In the genomic region with DNA sequence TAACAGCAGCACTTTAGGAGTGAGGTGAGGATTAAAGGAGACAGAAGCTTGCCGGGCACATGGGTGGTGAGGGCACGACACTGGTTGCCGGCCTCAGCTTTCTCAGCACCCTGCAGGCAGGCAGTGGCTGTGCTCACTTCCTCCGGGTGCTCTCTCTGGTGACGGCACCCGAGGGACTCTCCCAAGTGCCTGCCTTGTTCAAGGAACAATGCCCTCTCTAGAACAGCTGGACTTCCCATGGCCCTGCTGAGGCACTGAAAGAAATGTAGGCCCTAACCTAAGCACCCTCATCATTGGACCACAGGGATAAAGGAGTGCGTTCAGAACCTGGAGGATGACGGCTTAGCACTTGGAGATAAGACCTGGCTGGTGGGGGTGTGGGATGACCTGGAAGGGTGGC, we compare ENCODE assay signal across 10 cellular contexts.
DNase-seq lines count a peak whose midpoint lies in the region; ATAC-seq and TF ChIP-seq lines count a peak whose summit lies in the region.
"Had no signal": no experiment of that assay in that cellular context is flagged by ENCODE, and none has a peak within 500 bp of the region (broad histone marks: within the 10 kb centered on the region; RNA-seq: fewer than 3 reads in every experiment).

No MANE protein-coding gene starts in this region.

- POLR2A ChIA-PET in CD4-positive, alpha-beta T cell (lab: Charles Lee) = interaction anchor here (1.1 kb wide), 1 partner anchor 148 kb away, joined by 3 read pairs; no protein-coding TSS in a partner anchor

- H2AFZ ChIP-seq in parathyroid adenoma (no peak overlapping the region), Karpas-422 (ENCODE audit: low read length) (no peak overlapping the region)

- H3K9ac ChIP-seq in parathyroid adenoma (no peak overlapping the region), Karpas-422 (ENCODE audit: low read length) (no peak overlapping the region)

- H3K36me3 ChIP-seq in parathyroid adenoma (ENCODE audit: control insufficient read depth, insufficient read depth, low read length) (no peaks in the 10 kb centered on the region), Karpas-422 (ENCODE audit: insufficient read depth, low read length) (no peaks in the 10 kb centered on the region; the same call in 1 of the 2 replicates), HAP-1 (replicated peaks) (peaks cover 10% of the 10 kb centered on the region)

- intact Hi-C loops in CD4-positive, alpha-beta T cell (cut with DNase I, micrococcal nuclease) = no loop called here

- H3K27me3 Mint-ChIP-seq in CD4-positive, alpha-beta T cell = no peaks in the 10 kb centered on the region

- no peak for TF ChIP-seq CTCF in CD4-positive, alpha-beta T cell (IDR thresholded peaks at IDR 0.05)
- TF ChIP-seq CTCF in NB4 (IDR thresholded peaks at IDR 0.05; ENCODE audit: low read depth, low read length) (no peak), parathyroid adenoma (IDR thresholded peaks at IDR 0.05) (no peak)

- H3K4me1 Mint-ChIP-seq in CD4-positive, alpha-beta T cell (ENCODE audit: low read depth) = peaks cover 12% of the 10 kb centered on the region

- no peak overlapping the region for H3K4me2 ChIP-seq in parathyroid adenoma (ENCODE audit: low read length)
- no peak overlapping the region for H3K4me2 ChIP-seq in Karpas-422 (ENCODE audit: low read depth, low read length, poor library complexity, severe bottlenecking)

- no peak overlapping the region for H3K4me3 Mint-ChIP-seq in CD4-positive, alpha-beta T cell

- peaks cover 36% of the 10 kb centered on the region for H3K36me3 Mint-ChIP-seq in CD4-positive, alpha-beta T cell (ENCODE audit: low read depth)

- CTCF ChIA-PET in CD4-positive, alpha-beta T cell (lab: Charles Lee) = interaction anchor here (1.6 to 10.3 kb wide), 2 partner anchors 86 to 93 kb away, joined by 5 to 55 read pairs; no protein-coding TSS in a partner anchor

- H3K4me1 ChIP-seq in parathyroid adenoma (peaks cover 6% of the 10 kb centered on the region), Karpas-422 (ENCODE audit: low read length) (no peaks in the 10 kb centered on the region), HAP-1 (no peaks in the 10 kb centered on the region)

- H3K79me2 ChIP-seq in parathyroid adenoma = no peaks in the 10 kb centered on the region
- no peaks in the 10 kb centered on the region for H3K79me2 ChIP-seq in Karpas-422 (ENCODE audit: low read length)

- no peak for DNase-seq in CD4-positive, alpha-beta T cell
- peak; percentile 50 for DNase-seq in NB4 (ENCODE audit: low read depth)
- DNase-seq in epithelial cell of prostate (ENCODE audit: low read depth, low spot score) = no peak
- no peak for DNase-seq in Karpas-422
- DNase-seq in stimulated activated naive CD4-positive, alpha-beta T cell (lab: John Stamatoyannopoulos, UW) = no peak
- DNase-seq in HAP-1 (ENCODE audit: low spot score in 2 of 2) = no peak
- no peak for DNase-seq in OCI-M2 (lab: John Stamatoyannopoulos, UW; ENCODE audit: unreplicated experiment)
- DNase-seq: activated effector memory CD4-positive, alpha-beta T cell treated with anti-CD3 and anti-CD28 coated beads, Interleukin-2, amount 50 U/mL, for 16 hours; RPMI8226 had no signal

- H3K9me2 ChIP-seq in Karpas-422 (replicated peaks; ENCODE audit: insufficient read depth, low read length) = no peaks in the 10 kb centered on the region

- H3K4me3 ChIP-seq in NB4 (ENCODE audit: low read depth, low read length) (no peak overlapping the region), parathyroid adenoma (ENCODE audit: low read depth, low read length) (no peak overlapping the region), Karpas-422 (ENCODE audit: low read length) (no peak overlapping the region), HAP-1 (no peak overlapping the region)

- H3K9me3 ChIP-seq in CD4-positive, alpha-beta T cell (ENCODE audit: control insufficient read depth, low read length) = no peaks in the 10 kb centered on the region
- H3K9me3 ChIP-seq in parathyroid adenoma (ENCODE audit: control insufficient read depth, low read length) = no peaks in the 10 kb centered on the region
- no peaks in the 10 kb centered on the region for H3K9me3 ChIP-seq in Karpas-422 (ENCODE audit: low read length)
- no peaks in the 10 kb centered on the region for H3K9me3 ChIP-seq in HAP-1

- no peaks in the 10 kb centered on the region for H3K9me3 Mint-ChIP-seq in CD4-positive, alpha-beta T cell

- ATAC-seq in CD4-positive, alpha-beta T cell (ENCODE audit: poor library complexity) = no peak

- no peaks in the 10 kb centered on the region for H4K20me1 ChIP-seq in Karpas-422 (ENCODE audit: insufficient read depth, low read depth, low read length)

- in situ Hi-C loops in HAP-1 (cut with MboI; ENCODE audit: low sequenced_read_pairs) = no loop called here

- H3K27ac ChIP-seq in CD4-positive, alpha-beta T cell (ENCODE audit: low read depth, low read length) = no peak overlapping the region
- H3K27ac ChIP-seq in epithelial cell of prostate (peak overlapping the region; percentile 74), parathyroid adenoma (peak overlapping the region; percentile 54), Karpas-422 (ENCODE audit: low read length) (no peak overlapping the region)

- no peaks in the 10 kb centered on the region for H3K27me3 ChIP-seq in CD4-positive, alpha-beta T cell (ENCODE audit: control insufficient read depth, insufficient read depth, low read length)
- H3K27me3 ChIP-seq in parathyroid adenoma (ENCODE audit: control insufficient read depth, insufficient read depth, low read length) = no peaks in the 10 kb centered on the region
- H3K27me3 ChIP-seq in Karpas-422 (ENCODE audit: low read length) = no peaks in the 10 kb centered on the region
- H3K27me3 ChIP-seq in HAP-1 (ENCODE audit: low read depth) = no peaks in the 10 kb centered on the region

- TF ChIP-seq POLR2A in NB4 (IDR thresholded peaks at IDR 0.05; ENCODE audit: extremely low read depth, insufficient read length) = no peak

- H3K27ac Mint-ChIP-seq in CD4-positive, alpha-beta T cell = peak overlapping the region; percentile 29

Comparison
In these comparisons a context has a peak if more than half of its experiments do, and no peak if none do; other contexts are left out.
1. H3K27ac ChIP-seq: peak in epithelial cell of prostate (single experiment) and parathyroid adenoma (single experiment); none in CD4-positive, alpha-beta T cell (single experiment) and Karpas-422 (single experiment).